13 cellular contexts compared by ENCODE assay signal in genomic region chr10:3451516-3452185, GRCh38.
DNase-seq lines count a peak whose midpoint lies in the region; ATAC-seq, FAIRE-seq and TF ChIP-seq lines count a peak whose summit lies in the region.
"Had no signal": no experiment of that assay in that cellular context is flagged by ENCODE, and none has a peak within 500 bp of the region (broad histone marks: within the 10 kb centered on the region; RNA-seq: fewer than 3 reads in every experiment).

No MANE protein-coding gene starts in this region.

- H4K20me1 ChIP-seq in GM23338 (replicated peaks; ENCODE audit: insufficient read depth) (no peaks in the 10 kb centered on the region), keratinocyte (ENCODE audit: control insufficient read depth, extremely low read depth, insufficient read depth, low read length) (no peaks in the 10 kb centered on the region)

- H3K9me3 Mint-ChIP-seq in GM23338, result no peaks in the 10 kb centered on the region; the same call in 2 of the 3 replicates

- H3K4me1 ChIP-seq in GM23338 (ENCODE audit: insufficient read depth) (peaks cover 25% of the 10 kb centered on the region), ascending aorta (peaks cover 4 to 15% of the 10 kb centered on the region in 2 donors), keratinocyte (ENCODE audit: control insufficient read depth, extremely low read depth, insufficient read depth, low read length) (peaks cover 40% of the 10 kb centered on the region), skeletal muscle satellite cell (ENCODE audit: control insufficient read depth, insufficient read depth, low read length) (peaks cover 27% of the 10 kb centered on the region)

- H3K27ac Mint-ChIP-seq in GM23338, result peak overlapping the region; percentile 93
- H3K27ac Mint-ChIP-seq: activated T-helper 2 cell treated with anti-CD3 and anti-CD28 coated beads, Interferon-gamma antibody, Interleukin-2, Interleukin-4, amounts not matched to agents 10 μg/mL and 5 μg/mL and 100 μg/mL, durations not matched to agents 14 hours and 24 hours and 36 hours had no signal

- no peak overlapping the region for H3K4me3 ChIP-seq in GM23338
- H3K4me3 ChIP-seq in ascending aorta, result peak overlapping the region in 1 of 2 donors; percentile 3
- no peak overlapping the region for H3K4me3 ChIP-seq in keratinocyte (ENCODE audit: control insufficient read depth in 2 of 3, extremely low read depth in 1 of 3, insufficient read depth in 2 of 3, low read depth in 1 of 3, low read length in 3 of 3)
- peak overlapping the region; percentile 53 for H3K4me3 ChIP-seq in skeletal muscle satellite cell (ENCODE audit: low read length)
- H3K4me3 ChIP-seq: PC-9 had no signal

- DNase-seq in GM23338 (ENCODE audit: low spot score) (no peak), ascending aorta (ENCODE audit: low spot score in 2 of 2) (no peak), keratinocyte (ENCODE audit: low read depth, low spot score) (no peak), middle frontal gyrus (ENCODE audit: extremely low spot score, low spot score) (no peak), MV-4-11 (lab: John Stamatoyannopoulos, UW) (no peak), NCI-H1930 (lab: John Stamatoyannopoulos, UW) (no peak)
- DNase-seq: cortex of kidney, NCI-H2081 treated with DMSO at 0.1 percent for 48 hours, PC-9 had no signal

- peaks cover 11% of the 10 kb centered on the region for H3K27me3 Mint-ChIP-seq in GM23338 (ENCODE audit: insufficient read depth, low read depth, poor library complexity)

- peak overlapping the region; percentile 60 for H3K9ac ChIP-seq in keratinocyte (ENCODE audit: control insufficient read depth, extremely low read depth, insufficient read depth, low read length)
- peak overlapping the region; percentile 89 for H3K9ac ChIP-seq in skeletal muscle satellite cell (ENCODE audit: low read depth, low read length)

- FAIRE-seq in keratinocyte (lab: Jason Lieb, UNC), result no peak
- FAIRE-seq: D721Med had no signal

- H3K4me2 ChIP-seq in GM23338 (peak overlapping the region; percentile 23; the same call in 1 of the 2 replicates), keratinocyte (ENCODE audit: control insufficient read depth, extremely low read depth, insufficient read depth, low read depth, low read length) (peak overlapping the region; percentile 80), skeletal muscle satellite cell (ENCODE audit: low read length) (peak overlapping the region; percentile 81)
- H3K4me2 ChIP-seq: PC-9 had no signal

- H3K27me3 ChIP-seq in GM23338 (ENCODE audit: insufficient read depth) (no peaks in the 10 kb centered on the region), ascending aorta (no peaks in the 10 kb centered on the region), keratinocyte (ENCODE audit: control insufficient read depth, extremely low read depth, insufficient read depth, low read length) (no peaks in the 10 kb centered on the region), skeletal muscle satellite cell (ENCODE audit: control insufficient read depth, insufficient read depth, low read length) (no peaks in the 10 kb centered on the region)

- 0 out of 3 replicates have a peak overlapping the region, but pooled peaks have one; percentile 7 for H3K4me3 Mint-ChIP-seq in GM23338

- H3K9me3 ChIP-seq in ascending aorta, result no peaks in the 10 kb centered on the region
- no peaks in the 10 kb centered on the region for H3K9me3 ChIP-seq in keratinocyte (ENCODE audit: control insufficient read depth, low read depth, low read length)
- H3K9me3 ChIP-seq in skeletal muscle satellite cell (replicated peaks; ENCODE audit: low read length), result no peaks in the 10 kb centered on the region

- H3F3A ChIP-seq in GM23338 (replicated peaks; ENCODE audit: low read depth), result 0 out of 2 replicates have a peak, but pooled peaks cover 2% of the 10 kb centered on the region

- H2AFZ ChIP-seq in GM23338 (peak overlapping the region; percentile 19; the same call in 1 of the 2 replicates), keratinocyte (ENCODE audit: control insufficient read depth, low read length) (no peak overlapping the region)
- H2AFZ ChIP-seq: PC-9 had no signal

- H3K9me1 ChIP-seq in keratinocyte (ENCODE audit: control insufficient read depth, extremely low read depth, insufficient read depth, low read length), result no peaks in the 10 kb centered on the region

- peak overlapping the region; percentile 80 for H3K27ac ChIP-seq in GM23338 (ENCODE audit: low read depth)
- H3K27ac ChIP-seq in ascending aorta, result peak overlapping the region; percentile 76 to 80
- peak overlapping the region; percentile 87 for H3K27ac ChIP-seq in keratinocyte (ENCODE audit: control insufficient read depth, insufficient read depth, low read length)
- H3K27ac ChIP-seq: PC-9 had no signal

- dilution Hi-C loops in keratinocyte (cut with MboI; ENCODE audit: extremely low pct_ligation_motif_present, low sequenced_read_pairs), result no loop called here

- peaks cover 6% of the 10 kb centered on the region for H3K9me2 ChIP-seq in GM23338 (ENCODE audit: insufficient read depth)

- peaks cover 3% of the 10 kb centered on the region; the same call in 2 of the 3 replicates for H3K36me3 Mint-ChIP-seq in GM23338 (ENCODE audit: low read depth)

- H3K4me1 Mint-ChIP-seq in GM23338, result peaks cover 38% of the 10 kb centered on the region

- no peak for ATAC-seq in GM23338
- ATAC-seq in HG03457 (IDR thresholded peaks at IDR 0.05; ENCODE audit: unreplicated experiment), result no peak

- no peak for TF ChIP-seq CTCF in GM23338 (conservative IDR thresholded peaks at IDR 0.05; ENCODE audit: low read depth in 2 of 2)
- TF ChIP-seq CTCF in ascending aorta (IDR thresholded peaks at IDR 0.05), result no peak
- TF ChIP-seq CTCF in keratinocyte (optimal IDR thresholded peaks at IDR 0.05 in 1 of 3, IDR thresholded peaks at IDR 0.05 in 1 of 3, conservative IDR thresholded peaks at IDR 0.05 in 1 of 3; ENCODE audit: extremely low read depth in 1 of 3, insufficient read depth in 2 of 3, low read length in 3 of 3), result no peak

- H3K36me3 ChIP-seq in GM23338 (ENCODE audit: insufficient read depth) (no peaks in the 10 kb centered on the region), ascending aorta (no peaks in the 10 kb centered on the region), keratinocyte (ENCODE audit: control insufficient read depth in 2 of 2, extremely low read depth in 1 of 2, insufficient read depth in 2 of 2, low read length in 2 of 2) (no peaks in the 10 kb centered on the region), skeletal muscle satellite cell (ENCODE audit: insufficient read depth, low read length) (no peaks in the 10 kb centered on the region)

- intact Hi-C loops in ascending aorta (cut with DNase I), result loop anchor here (2.0 to 5.0 kb wide), 3 partner anchors 17 to 214 kb away; no protein-coding TSS in a partner anchor

- H3K79me2 ChIP-seq in GM23338 (replicated peaks; ENCODE audit: insufficient read depth) (no peaks in the 10 kb centered on the region), keratinocyte (ENCODE audit: control insufficient read depth, insufficient read depth, low read length) (no peaks in the 10 kb centered on the region)

TF ChIP-seq in GM23338, 12 proteins besides CTCF, POLR2A, EP300 and RAD21 (continues in another document):
- no peak for TF ChIP-seq EZH2 (IDR thresholded peaks at IDR 0.05; ENCODE audit: low read depth, unreplicated experiment)
- TF ChIP-seq NANOG (IDR thresholded peaks at IDR 0.05; ENCODE audit: borderline replicate concordance), result no peak

Comparison
In these comparisons a context has a peak if more than half of its experiments do, and no peak if none do; other contexts are left out.
1. H3K4me2 ChIP-seq: peak in every context shown above with its lines; median percentile 81 in skeletal muscle satellite cell; 80 in keratinocyte; 23 in GM23338.